8 cellular contexts compared by ENCODE assay signal in the genomic region with DNA sequence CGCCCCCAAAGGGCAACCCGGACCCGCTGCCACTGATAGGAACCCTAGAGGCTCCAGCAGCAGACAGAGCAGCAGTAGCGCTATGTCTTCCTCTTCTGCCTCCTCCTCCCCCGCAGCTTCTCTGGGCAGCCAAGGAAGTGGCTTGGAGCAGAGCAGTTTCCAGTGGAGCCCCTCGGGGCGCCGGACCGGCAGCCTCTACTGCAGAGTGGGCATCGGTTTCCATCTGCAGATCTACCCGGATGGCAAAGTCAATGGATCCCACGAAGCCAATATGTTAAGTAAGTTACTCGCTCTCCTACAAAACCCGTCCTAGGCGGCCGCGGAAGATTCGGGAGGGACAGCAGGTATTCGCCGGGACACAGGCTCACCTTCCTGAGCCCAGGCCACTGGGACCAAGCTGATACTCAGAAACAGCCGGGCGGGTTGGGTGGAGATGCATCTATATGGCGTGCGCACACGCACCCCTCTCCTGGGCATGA. TPM values are rescaled to one million over a fixed set of nuclear protein-coding genes. Genes with fewer than 3 reads are reported as not detected.
DNase-seq lines count a peak whose midpoint lies in the region; ATAC-seq and TF ChIP-seq lines count a peak whose summit lies in the region.

No MANE protein-coding gene starts in this region.

- H3K9me3 ChIP-seq in SJSA1 (replicated peaks) (no peaks in the 10 kb centered on the region), neuron (ENCODE audit: low read length) (peaks cover 4% of the 10 kb centered on the region)

- H3K36me3 ChIP-seq in SJSA1: peaks cover 24% of the 10 kb centered on the region
- H3K36me3 ChIP-seq in neuron (ENCODE audit: insufficient read depth, low read length): no peaks in the 10 kb centered on the region

- peaks cover 27% of the 10 kb centered on the region for H3K4me1 ChIP-seq in SJSA1 (replicated peaks)
- H3K4me1 ChIP-seq in neuron (ENCODE audit: insufficient read depth, low read length): peaks cover 11% of the 10 kb centered on the region

- DNase-seq in Right ventricle myocardium inferior (ENCODE audit: missing footprints): no peak
- no peak for DNase-seq in cardiac septum (ENCODE audit: low spot score)
- peak in 1 of 2 experiments; percentile 64 for DNase-seq in SJSA1 (ENCODE audit: low read depth in 1 of 2, low spot score in 2 of 2)
- DNase-seq in epithelial cell of proximal tubule (ENCODE audit: low read depth): no peak
- no peak for DNase-seq in NOMO-1 (lab: John Stamatoyannopoulos, UW; ENCODE audit: unreplicated experiment in 2 of 2)
- no peak for DNase-seq in activated CD4-positive, alpha-beta T cell treated with anti-CD3 and anti-CD28 coated beads for 1 hour

- TF ChIP-seq CTCF in epithelial cell of proximal tubule (conservative IDR thresholded peaks at IDR 0.05; ENCODE audit: low read depth, low read length): no peak

- ATAC-seq in Right ventricle myocardium inferior (peak; percentile 29), HG03342 (IDR thresholded peaks at IDR 0.05; ENCODE audit: unreplicated experiment) (no peak)

- H3K27me3 ChIP-seq in SJSA1 (replicated peaks) (no peaks in the 10 kb centered on the region), neuron (ENCODE audit: insufficient read depth, low read length) (peaks cover 79% of the 10 kb centered on the region)

- intact Hi-C loops in Right ventricle myocardium inferior (cut with DNase I): no loop called here
- intact Hi-C loops in cardiac septum (cut with DNase I): no loop called here

- peak overlapping the region; percentile 78 for H2AFZ ChIP-seq in neuron (ENCODE audit: low read depth, low read length)

- peak overlapping the region; percentile 74 for H3K27ac ChIP-seq in SJSA1

- H3K4me3 ChIP-seq in SJSA1 (peak overlapping the region; percentile 67), epithelial cell of proximal tubule (ENCODE audit: low read depth, low read length) (peak overlapping the region; percentile 80), neuron (ENCODE audit: low read length) (peak overlapping the region; percentile 36)

RNA-seq across cellular contexts. Expression of gene FGF5, which starts 0.5 kb away (rescaled TPM):
- total RNA-seq in Right ventricle myocardium inferior: 1.6 TPM
- 0.30 TPM for total RNA-seq in cardiac septum
- 2.5 and 6.4 TPM in 2 replicates for total RNA-seq in SJSA1 (2014; rRNA removed; shearing (Covaris generic))
- total RNA-seq in epithelial cell of proximal tubule: 2.3 and 5.8 TPM in 2 replicates
